ENCODE assay signal across 22 cellular contexts in the genomic region with DNA sequence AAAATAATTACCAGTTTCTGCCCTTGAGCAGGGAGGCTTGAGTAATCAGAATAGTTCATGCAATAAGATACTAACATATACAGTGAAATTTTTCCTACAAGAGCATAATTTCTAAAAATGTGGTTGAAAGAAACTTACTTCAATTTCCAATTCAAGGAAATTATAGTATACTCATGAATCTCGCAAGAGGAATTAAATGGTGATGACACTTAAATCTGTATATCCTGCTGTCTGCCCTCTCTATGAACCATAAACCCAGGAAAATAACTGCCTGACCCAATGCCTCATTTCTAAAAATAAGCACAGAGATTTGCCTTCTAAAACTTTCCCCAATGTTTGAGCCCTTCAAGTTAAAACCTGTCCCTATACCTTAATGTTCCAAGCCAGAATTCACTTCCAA.
"Had no signal": no experiment of that assay in that cellular context is flagged by ENCODE, and none has a peak within 500 bp of the region (broad histone marks: within the 10 kb centered on the region; RNA-seq: fewer than 3 reads in every experiment).

No MANE protein-coding gene starts in this region.

- H3K27me3 ChIP-seq: gastroesophageal sphincter, heart right ventricle, upper lobe of left lung had no signal

- H3K36me3 ChIP-seq: gastroesophageal sphincter, heart right ventricle, left ventricle myocardium inferior, upper lobe of left lung, WERI-Rb-1 had no signal

- H3K27ac ChIP-seq: gastroesophageal sphincter, heart right ventricle, left ventricle myocardium inferior, parathyroid adenoma, upper lobe of left lung, WERI-Rb-1 had no signal

- H3K79me2 ChIP-seq: parathyroid adenoma had no signal

- H3K4me3 ChIP-seq: gastroesophageal sphincter, heart right ventricle, left ventricle myocardium inferior, upper lobe of left lung had no signal

- H2AFZ ChIP-seq: parathyroid adenoma had no signal

- DNase-seq: activated CD4-positive, alpha-beta T cell treated with anti-CD3 and anti-CD28 coated beads, Interleukin-2, amount 10 ng/mL, durations not matched to agents 7 days and 5 days; activated CD4-positive, CD25-positive, alpha-beta regulatory T cell treated with anti-CD3 and anti-CD28 coated beads, Interleukin-2, amount 50 U/mL, for 72 hours; activated CD8-positive, alpha-beta T cell treated with anti-CD3 and anti-CD28 coated beads, Interleukin-2, amount 10 ng/mL, durations not matched to agents 7 days and 5 days; activated gamma-delta T cell treated with Interleukin-2 at 50 U/mL for 16 hours; aorta; cerebellar nuclear complex; effector CD4-positive, alpha-beta T cell; heart right ventricle; kidney glomerular epithelial cell; left ventricle myocardium inferior; nucleus accumbens; right cardiac atrium; stimulated activated CD4-positive, alpha-beta T cell treated with anti-CD3 and anti-CD28 coated beads, Interleukin-12 subunit alpha, Interleukin-12 subunit beta, amount 100 ng/mL, for 4 hours; stimulated activated CD4-positive, alpha-beta T cell treated with anti-CD3 and anti-CD28 coated beads, Interleukin-4, amount 100 ng/mL, for 4 hours; stimulated activated naive CD8-positive, alpha-beta T cell treated with anti-CD3 and anti-CD28 coated beads, Interleukin-15, Interleukin-2, amounts not matched to agents 100 U/mL and 50 U/mL, for 24 hours; T-helper 1 cell; upper lobe of left lung; WERI-Rb-1 had no signal

- H3K9me3 Mint-ChIP-seq: activated CD4-positive, alpha-beta T cell treated with anti-CD3 and anti-CD28 coated beads, Interleukin-2, amount 10 ng/mL, durations not matched to agents 7 days and 5 days; activated naive CD4-positive, alpha-beta T cell treated with anti-CD3 and anti-CD28 coated beads, Interleukin-2, amount 50 U/mL, for 24 hours; dendritic cell treated with granulocyte-macrophage colony-stimulating factor and Interleukin-4, amounts not matched to agents 40 ng/mL and 50 ng/mL, for 4 days had no signal

- H3K4me1 ChIP-seq: parathyroid adenoma, upper lobe of left lung had no signal

- H3K27me3 Mint-ChIP-seq: activated CD4-positive, alpha-beta T cell treated with anti-CD3 and anti-CD28 coated beads, Interleukin-2, amount 10 ng/mL, durations not matched to agents 7 days and 5 days; activated naive CD4-positive, alpha-beta T cell treated with anti-CD3 and anti-CD28 coated beads, Interleukin-2, amount 50 U/mL, for 24 hours; dendritic cell treated with granulocyte-macrophage colony-stimulating factor and Interleukin-4, amounts not matched to agents 40 ng/mL and 50 ng/mL, for 4 days had no signal

- H3K27ac Mint-ChIP-seq: activated CD4-positive, alpha-beta T cell treated with anti-CD3 and anti-CD28 coated beads, Interleukin-2, amount 10 ng/mL, durations not matched to agents 7 days and 5 days; activated CD8-positive, alpha-beta T cell treated with anti-CD3 and anti-CD28 coated beads, Interleukin-2, amount 10 ng/mL, durations not matched to agents 7 days and 5 days; activated naive CD4-positive, alpha-beta T cell treated with anti-CD3 and anti-CD28 coated beads, Interleukin-2, amount 50 U/mL, for 24 hours; dendritic cell treated with granulocyte-macrophage colony-stimulating factor and Interleukin-4, amounts not matched to agents 40 ng/mL and 50 ng/mL, for 4 days had no signal

- H3K36me3 Mint-ChIP-seq: activated naive CD4-positive, alpha-beta T cell treated with anti-CD3 and anti-CD28 coated beads, Interleukin-2, amount 50 U/mL, for 24 hours had no signal

- H3K4me3 Mint-ChIP-seq: activated CD4-positive, alpha-beta T cell treated with anti-CD3 and anti-CD28 coated beads, Interleukin-2, amount 10 ng/mL, durations not matched to agents 7 days and 5 days; activated CD8-positive, alpha-beta T cell treated with anti-CD3 and anti-CD28 coated beads, Interleukin-2, amount 10 ng/mL, durations not matched to agents 7 days and 5 days; activated naive CD4-positive, alpha-beta T cell treated with anti-CD3 and anti-CD28 coated beads, Interleukin-2, amount 50 U/mL, for 24 hours; dendritic cell treated with granulocyte-macrophage colony-stimulating factor and Interleukin-4, amounts not matched to agents 40 ng/mL and 50 ng/mL, for 4 days had no signal

- ATAC-seq: activated CD8-positive, alpha-beta T cell treated with anti-CD3 and anti-CD28 coated beads, Interleukin-2, amount 10 ng/mL, durations not matched to agents 7 days and 5 days; gastroesophageal sphincter; heart right ventricle; right cardiac atrium; stimulated activated naive CD8-positive, alpha-beta T cell treated with anti-CD3 and anti-CD28 coated beads, Interleukin-15, Interleukin-2, amounts not matched to agents 100 U/mL and 50 U/mL, for 24 hours had no signal

- H3K9me3 ChIP-seq: gastroesophageal sphincter, heart right ventricle, left ventricle myocardium inferior, upper lobe of left lung had no signal
